Comparison of ENCODE assay signal across 1 cellular context in genomic region chrX:151982217-151982616, GRCh38.
TF ChIP-seq lines count a peak whose summit lies in the region.

No MANE protein-coding gene starts in this region.

TF ChIP-seq in K562, 482 proteins besides CTCF, POLR2A, EP300 and RAD21 (continued from another document):
- TF ChIP-seq TSHZ1 (CRISPR knock-in tag; IDR thresholded peaks at IDR 0.05) = no peak
- TF ChIP-seq TEAD2 (tag; IDR thresholded peaks at IDR 0.05) = no peak
- no peak for TF ChIP-seq ZNF740 (CRISPR knock-in tag; IDR thresholded peaks at IDR 0.05)
- no peak for TF ChIP-seq ZNF740 (tag; IDR thresholded peaks at IDR 0.05)
- no peak for TF ChIP-seq FOXK2 (conservative IDR thresholded peaks at IDR 0.05 in 1 of 2, IDR thresholded peaks at IDR 0.05 in 1 of 2; ENCODE audit: low read depth in 2 of 2)
- TF ChIP-seq FOS (IDR thresholded peaks at IDR 0.05; ENCODE audit: extremely low read depth, insufficient read length) = peak; percentile 26
- peak; percentile 92 for TF ChIP-seq ATF3 (IDR thresholded peaks at IDR 0.05)
- no peak for TF ChIP-seq ATF3 (CRISPR knock-in tag; conservative IDR thresholded peaks at IDR 0.05)
- TF ChIP-seq ATF7 (IDR thresholded peaks at IDR 0.05) = 0 out of 2 replicates have a peak, but pooled peaks have one; percentile 21
- TF ChIP-seq ZSCAN29 (IDR thresholded peaks at IDR 0.05) = no peak
- TF ChIP-seq TAF15 (IDR thresholded peaks at IDR 0.05; ENCODE audit: low read depth, low read length) = no peak
- TF ChIP-seq MCM7 (IDR thresholded peaks at IDR 0.05) = no peak
- 0 out of 2 replicates have a peak, but pooled peaks have one; percentile 21 for TF ChIP-seq CREM (IDR thresholded peaks at IDR 0.05; ENCODE audit: low read depth)
- peak; percentile 49; the same call in 1 of the 2 replicates for TF ChIP-seq SMARCE1 (IDR thresholded peaks at IDR 0.05)
- TF ChIP-seq KLF1 (tag; IDR thresholded peaks at IDR 0.05) = no peak
- TF ChIP-seq ZNF592 (IDR thresholded peaks at IDR 0.05) = 0 out of 2 replicates have a peak, but pooled peaks have one; percentile 27
- peak; percentile 84 for TF ChIP-seq FOSL1 (tag; conservative IDR thresholded peaks at IDR 0.05)
- TF ChIP-seq NFE2 (IDR thresholded peaks at IDR 0.05; ENCODE audit: low read depth) = peak; percentile 48; the same call in 1 of the 2 replicates
- no peak for TF ChIP-seq ZNF511 (CRISPR knock-in tag; IDR thresholded peaks at IDR 0.05)
- TF ChIP-seq TFAP4 (CRISPR knock-in tag; IDR thresholded peaks at IDR 0.05; ENCODE audit: borderline replicate concordance) = no peak
- peak; percentile 33; the same call in 1 of the 2 replicates for TF ChIP-seq C11orf30 (IDR thresholded peaks at IDR 0.05; ENCODE audit: low read depth)
- TF ChIP-seq DPF2 (IDR thresholded peaks at IDR 0.05) = peak; percentile 69
- TF ChIP-seq ZNF551 (CRISPR knock-in tag; IDR thresholded peaks at IDR 0.05) = no peak
- TF ChIP-seq ARID1B (IDR thresholded peaks at IDR 0.05) = peak; percentile 49
- TF ChIP-seq JUN (IDR thresholded peaks at IDR 0.05; ENCODE audit: borderline replicate concordance, low read depth, low read length) = peak; percentile 73
- no peak for TF ChIP-seq JUN (CRISPR knock-in tag; IDR thresholded peaks at IDR 0.05; ENCODE audit: borderline replicate concordance)
- TF ChIP-seq ZBTB2 (IDR thresholded peaks at IDR 0.05) = no peak
- TF ChIP-seq POLR2AphosphoS2 (IDR thresholded peaks at IDR 0.05; ENCODE audit: low read length) = no peak
- TF ChIP-seq GATAD2A (IDR thresholded peaks at IDR 0.05) = no peak
- TF ChIP-seq ARID3A (IDR thresholded peaks at IDR 0.05; ENCODE audit: borderline replicate concordance, low read depth, low read length) = peak; percentile 57; the same call in 1 of the 2 replicates
- peak; percentile 60 for TF ChIP-seq ZNF316 (IDR thresholded peaks at IDR 0.05)
- TF ChIP-seq ESRRA (IDR thresholded peaks at IDR 0.05; ENCODE audit: borderline replicate concordance, low read depth) = no peak
- TF ChIP-seq MEIS2 (IDR thresholded peaks at IDR 0.05; ENCODE audit: partially characterized antibody) = peak; percentile 21
- no peak for TF ChIP-seq ZBTB43 (CRISPR knock-in tag; IDR thresholded peaks at IDR 0.05)
